ENCODE assay signal across 17 cellular contexts in genomic region chr7:109751241-109751640, GRCh38.
A peak's percentile ranks its signal among the peaks of the same experiment; 100 is the strongest.
DNase-seq lines count a peak whose midpoint lies in the region; ATAC-seq and TF ChIP-seq lines count a peak whose summit lies in the region.
"Had no signal": no experiment of that assay in that cellular context is flagged by ENCODE, and none has a peak within 500 bp of the region (broad histone marks: within the 10 kb centered on the region; RNA-seq: fewer than 3 reads in every experiment).

No MANE protein-coding gene starts in this region.

- peaks cover 0 to 10% of the 10 kb centered on the region in 2 experiments; a peak in 2 of 4 replicates for H3K4me1 ChIP-seq in HCT116 (ENCODE audit: control insufficient read depth in 1 of 2, insufficient read depth in 2 of 2, low read length in 2 of 2)
- H3K4me1 ChIP-seq: gastrocnemius medialis had no signal

- no peaks in the 10 kb centered on the region for H3K4me1 Mint-ChIP-seq in stimulated activated naive B cell treated with anti-CD40 and anti-IgM and Interleukin-4, amounts not matched to agents 10 μg/mL and 1 μg/mL and 100 μg/mL, for 72 hours
- H3K4me1 Mint-ChIP-seq: naive thymus-derived CD8-positive, alpha-beta T cell had no signal

- no peaks in the 10 kb centered on the region for H3K79me2 ChIP-seq in HCT116 (ENCODE audit: insufficient read depth, low read length)

- intact Hi-C loops in HCT116 (cut with micrococcal nuclease), result no loop called here

- BruUV-seq in HCT116 (replicated peaks; lab: Mats Ljungman, UMichigan), result no TSS peak

- H3K9me3 Mint-ChIP-seq in stimulated activated naive B cell treated with anti-CD40 and anti-IgM and Interleukin-4, amounts not matched to agents 10 μg/mL and 1 μg/mL and 100 μg/mL, for 72 hours, result peaks cover 2 to 4% of the 10 kb centered on the region in 2 donors

- peak overlapping the region; percentile 40; the same call in 1 of the 2 replicates for H3K4me2 ChIP-seq in HCT116 (ENCODE audit: low read length)
- H3K4me2 ChIP-seq: KMS-11 had no signal

- H3K27me3 Mint-ChIP-seq in stimulated activated naive B cell treated with anti-CD40 and anti-IgM and Interleukin-4, amounts not matched to agents 10 μg/mL and 1 μg/mL and 100 μg/mL, for 72 hours, result no peaks in the 10 kb centered on the region
- H3K27me3 Mint-ChIP-seq: naive thymus-derived CD8-positive, alpha-beta T cell had no signal

- H3K9me2 ChIP-seq in HCT116 (ENCODE audit: insufficient read depth), result no peaks in the 10 kb centered on the region

- TF ChIP-seq CTCF in HCT116 (IDR thresholded peaks at IDR 0.05 in 2 of 3, conservative IDR thresholded peaks at IDR 0.05 in 1 of 3; ENCODE audit: borderline replicate concordance in 1 of 3, insufficient read depth in 1 of 3, low read depth in 2 of 3, low read length in 2 of 3) (no peak), foreskin fibroblast (IDR thresholded peaks at IDR 0.05; ENCODE audit: low read depth, low read length) (no peak)

- H3K9me3 ChIP-seq in HCT116 (ENCODE audit: control insufficient read depth in 1 of 2, insufficient read depth in 1 of 2, low read depth in 1 of 2, low read length in 2 of 2), result no peaks in the 10 kb centered on the region
- H3K9me3 ChIP-seq: gastrocnemius medialis had no signal

- DNase-seq in AG08395 (ENCODE audit: low spot score), result peak; percentile 10
- peak; percentile 16 for DNase-seq in HCT116 (ENCODE audit: low read depth, low spot score)
- DNase-seq in RKO (ENCODE audit: low spot score), result peak; percentile 60
- DNase-seq in foreskin fibroblast, result peak; percentile 6 to 39
- DNase-seq in HUDEP-2 (lab: John Stamatoyannopoulos, UW; ENCODE audit: unreplicated experiment in 76 of 76), result no peak
- no peak for DNase-seq in COR-L47 (lab: John Stamatoyannopoulos, UW)
- DNase-seq in NCI-H2171 (lab: John Stamatoyannopoulos, UW), result no peak
- no peak for DNase-seq in stimulated activated naive B cell treated with anti-CD40 and anti-IgM and Interleukin-4, amounts not matched to agents 10 μg/mL and 1 μg/mL and 100 μg/mL, for 72 hours
- DNase-seq: activated CD4-positive, alpha-beta T cell treated with anti-CD3 and anti-CD28 coated beads, Interleukin-2, amount 50 U/mL, for 48 hours; activated T-cell treated with anti-CD3 and anti-CD28 coated beads, Interleukin-2, amount 50 U/mL, for 4 hours; gastrocnemius medialis; naive thymus-derived CD8-positive, alpha-beta T cell; NCI-H1694 treated with DMSO at 0.1 percent for 48 hours; NCI-H510A treated with DMSO at 0.1 percent for 48 hours had no signal

- POLR2A ChIA-PET in HCT116 (lab: Charles Lee), result no interaction called here

- CTCF ChIA-PET in HCT116 (lab: Charles Lee), result no interaction called here

- 0 out of 2 replicates have a peak, but pooled peaks have one; percentile 5 for TF ChIP-seq RAD21 in HCT116 (IDR thresholded peaks at IDR 0.05; ENCODE audit: low read depth)

- no peak overlapping the region for H2AFZ ChIP-seq in HCT116 (ENCODE audit: low read depth, low read length, poor library complexity, severe bottlenecking)

- no peaks in the 10 kb centered on the region for H3K27me3 ChIP-seq in HCT116 (ENCODE audit: insufficient read depth, low read length)
- H3K27me3 ChIP-seq: gastrocnemius medialis had no signal

- RAD21 ChIA-PET in HCT116 (lab: Charles Lee; ENCODE audit: low non-redundant PET in 1 of 2, low total read pairs in 2 of 2, uncharacterized antibody in 2 of 2, unreplicated experiment in 2 of 2), result no interaction called here

- H3K27ac Mint-ChIP-seq in stimulated activated naive B cell treated with anti-CD40 and anti-IgM and Interleukin-4, amounts not matched to agents 10 μg/mL and 1 μg/mL and 100 μg/mL, for 72 hours, result no peak overlapping the region

- H3K4me3 ChIP-seq in HCT116 (replicated peaks in 1 of 2; ENCODE audit: low read depth in 1 of 2, low read length in 2 of 2) (no peak overlapping the region), foreskin fibroblast (ENCODE audit: low read depth in 1 of 2, low read length in 2 of 2) (no peak overlapping the region)
- H3K4me3 ChIP-seq: gastrocnemius medialis, lung, SK-N-MC had no signal

- H3K27ac ChIP-seq in HCT116 (ENCODE audit: low read depth, low read length), result no peak overlapping the region
- H3K27ac ChIP-seq: gastrocnemius medialis, KMS-11, SK-N-MC had no signal

- no peaks in the 10 kb centered on the region for H3K36me3 ChIP-seq in HCT116 (ENCODE audit: control insufficient read depth in 1 of 2, insufficient read depth in 2 of 2, low read length in 2 of 2)
- H3K36me3 ChIP-seq: gastrocnemius medialis had no signal

- peak; percentile 69 for ATAC-seq in HCT116
- ATAC-seq in stimulated activated naive B cell treated with anti-CD40 and anti-IgM and Interleukin-4, amounts not matched to agents 10 μg/mL and 1 μg/mL and 100 μg/mL, for 72 hours (replicated peaks), result no peak
- ATAC-seq: activated T-cell treated with anti-CD3 and anti-CD28 coated beads, Interleukin-2, amount 50 U/mL, for 4 hours; gastrocnemius medialis; naive thymus-derived CD8-positive, alpha-beta T cell had no signal

- H3K4me3 Mint-ChIP-seq in stimulated activated naive B cell treated with anti-CD40 and anti-IgM and Interleukin-4, amounts not matched to agents 10 μg/mL and 1 μg/mL and 100 μg/mL, for 72 hours, result no peak overlapping the region
- H3K4me3 Mint-ChIP-seq: activated T-cell treated with anti-CD3 and anti-CD28 coated beads, Interleukin-2, amount 50 U/mL, for 4 hours; naive thymus-derived CD8-positive, alpha-beta T cell had no signal

- H4K20me1 ChIP-seq in HCT116 (ENCODE audit: insufficient read depth), result no peaks in the 10 kb centered on the region

- H3K9ac ChIP-seq in HCT116 (ENCODE audit: low read length), result no peak overlapping the region
- H3K9ac ChIP-seq: KMS-11 had no signal

- H3K36me3 Mint-ChIP-seq in stimulated activated naive B cell treated with anti-CD40 and anti-IgM and Interleukin-4, amounts not matched to agents 10 μg/mL and 1 μg/mL and 100 μg/mL, for 72 hours, result no peaks in the 10 kb centered on the region
- H3K36me3 Mint-ChIP-seq: naive thymus-derived CD8-positive, alpha-beta T cell had no signal

- no peak for TF ChIP-seq POLR2A in HCT116 (IDR thresholded peaks at IDR 0.05; ENCODE audit: borderline replicate concordance, extremely low read depth, insufficient read depth, insufficient read length)

TF ChIP-seq in HCT116, 20 proteins besides CTCF, POLR2A, EP300 and RAD21 (continues in another document):
- TF ChIP-seq ZNF274 (IDR thresholded peaks at IDR 0.05; ENCODE audit: low read depth, low read length) (no peak), ZFX (IDR thresholded peaks at IDR 0.05) (no peak), FOSL1 (IDR thresholded peaks at IDR 0.05; ENCODE audit: low read depth) (peak; percentile 64), CEBPB (IDR thresholded peaks at IDR 0.05; ENCODE audit: low read depth) (no peak), ELF1 (IDR thresholded peaks at IDR 0.05; ENCODE audit: borderline replicate concordance, low read depth) (no peak), SRF (IDR thresholded peaks at IDR 0.05; ENCODE audit: low read depth) (0 out of 2 replicates have a peak, but pooled peaks have one; percentile 22), MAX (IDR thresholded peaks at IDR 0.05) (no peak), JUND (IDR thresholded peaks at IDR 0.05) (peak; percentile 61), SP1 (IDR thresholded peaks at IDR 0.05; ENCODE audit: low read depth) (peak; percentile 47; the same call in 1 of the 2 replicates), TCF7L2 (IDR thresholded peaks at IDR 0.05; ENCODE audit: borderline replicate concordance, extremely low read depth, insufficient read depth, insufficient read length) (no peak), EZH2phosphoT487 (IDR thresholded peaks at IDR 0.05; ENCODE audit: borderline replicate concordance) (no peak), SIN3A (IDR thresholded peaks at IDR 0.05; ENCODE audit: low read depth) (0 out of 2 replicates have a peak, but pooled peaks have one; percentile 24), EZH2 (IDR thresholded peaks at IDR 0.05) (no peak)
- TF ChIP-seq, protein P1, sequence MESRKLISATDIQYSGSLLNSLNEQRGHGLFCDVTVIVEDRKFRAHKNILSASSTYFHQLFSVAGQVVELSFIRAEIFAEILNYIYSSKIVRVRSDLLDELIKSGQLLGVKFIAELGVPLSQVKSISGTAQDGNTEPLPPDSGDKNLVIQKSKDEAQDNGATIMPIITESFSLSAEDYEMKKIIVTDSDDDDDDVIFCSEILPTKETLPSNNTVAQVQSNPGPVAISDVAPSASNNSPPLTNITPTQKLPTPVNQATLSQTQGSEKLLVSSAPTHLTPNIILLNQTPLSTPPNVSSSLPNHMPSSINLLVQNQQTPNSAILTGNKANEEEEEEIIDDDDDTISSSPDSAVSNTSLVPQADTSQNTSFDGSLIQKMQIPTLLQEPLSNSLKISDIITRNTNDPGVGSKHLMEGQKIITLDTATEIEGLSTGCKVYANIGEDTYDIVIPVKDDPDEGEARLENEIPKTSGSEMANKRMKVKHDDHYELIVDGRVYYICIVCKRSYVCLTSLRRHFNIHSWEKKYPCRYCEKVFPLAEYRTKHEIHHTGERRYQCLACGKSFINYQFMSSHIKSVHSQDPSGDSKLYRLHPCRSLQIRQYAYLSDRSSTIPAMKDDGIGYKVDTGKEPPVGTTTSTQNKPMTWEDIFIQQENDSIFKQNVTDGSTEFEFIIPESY (IDR thresholded peaks at IDR 0.05; ENCODE audit: extremely low read depth, insufficient replicate concordance, low read length), result no peak
- TF ChIP-seq, protein P2, sequence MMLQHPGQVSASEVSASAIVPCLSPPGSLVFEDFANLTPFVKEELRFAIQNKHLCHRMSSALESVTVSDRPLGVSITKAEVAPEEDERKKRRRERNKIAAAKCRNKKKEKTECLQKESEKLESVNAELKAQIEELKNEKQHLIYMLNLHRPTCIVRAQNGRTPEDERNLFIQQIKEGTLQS (IDR thresholded peaks at IDR 0.05), result no peak

Comparison
In these comparisons a context has a peak if more than half of its experiments do, and no peak if none do; other contexts are left out.
1. DNase-seq: peak in AG08395 (single experiment), HCT116 (single experiment), RKO (single experiment) and foreskin fibroblast (2 of 2); none in HUDEP-2 (0 of 76), COR-L47 (single experiment), NCI-H2171 (single experiment) and stimulated activated naive B cell treated with anti-CD40 and anti-IgM and Interleukin-4, amounts not matched to agents 10 μg/mL and 1 μg/mL and 100 μg/mL, for 72 hours (single experiment).